Comparison of ENCODE assay signal across 11 cellular contexts in the genomic region with DNA sequence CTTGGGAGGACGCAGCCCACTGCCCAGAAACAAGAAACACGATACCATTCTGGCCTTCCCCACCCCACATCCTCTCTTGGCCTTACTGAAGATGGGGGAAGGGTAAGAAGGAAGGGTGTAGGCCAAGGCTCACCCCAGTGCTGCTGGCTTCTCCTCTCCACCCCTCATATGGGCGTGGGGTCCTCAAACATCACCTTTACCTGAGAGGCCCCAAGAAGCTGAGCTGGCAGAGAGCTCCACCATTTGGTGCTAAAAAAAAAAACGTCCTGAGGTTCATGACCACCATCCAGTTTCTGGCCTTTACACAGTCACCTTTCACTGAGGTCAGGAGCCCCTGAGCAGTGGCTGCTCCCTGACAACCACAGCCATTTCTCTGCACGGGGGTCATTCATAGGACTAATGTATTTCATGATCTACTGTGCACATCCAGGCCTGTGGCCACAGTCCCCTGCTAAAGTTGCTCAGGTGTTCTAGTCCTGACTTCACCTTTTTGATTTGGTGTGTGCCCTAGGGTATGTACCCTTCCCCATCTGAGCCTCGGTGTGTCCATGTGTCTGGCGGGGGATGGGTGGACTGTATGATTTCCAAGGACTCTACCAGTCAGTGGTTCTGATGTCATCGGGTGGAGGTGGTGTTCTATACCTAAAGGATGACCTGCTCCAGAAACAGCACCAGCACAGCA. TPM values are rescaled to one million over a fixed set of nuclear protein-coding genes. Genes with fewer than 3 reads are reported as not detected.
DNase-seq lines count a peak whose midpoint lies in the region; ATAC-seq and TF ChIP-seq lines count a peak whose summit lies in the region.
"Had no signal": no experiment of that assay in that cellular context is flagged by ENCODE, and none has a peak within 500 bp of the region (broad histone marks: within the 10 kb centered on the region; RNA-seq: fewer than 3 reads in every experiment).

No MANE protein-coding gene starts in this region.

- TF ChIP-seq CTCF in endodermal cell (conservative IDR thresholded peaks at IDR 0.05) (no peak), osteocyte (IDR thresholded peaks at IDR 0.05) (no peak)

- peaks cover 36% of the 10 kb centered on the region for H3K36me3 ChIP-seq in endodermal cell (ENCODE audit: control insufficient read depth, insufficient read depth, low read length)

- H3K4me3 ChIP-seq in endodermal cell (ENCODE audit: low read length) = no peak overlapping the region
- H3K4me3 ChIP-seq: lower lobe of right lung had no signal

- peaks cover 53% of the 10 kb centered on the region for H3K4me1 Mint-ChIP-seq in activated naive CD4-positive, alpha-beta T cell treated with anti-CD3 and anti-CD28 coated beads, Interleukin-2, amount 50 U/mL, for 24 hours
- H3K4me1 Mint-ChIP-seq in T-helper 17 cell (peaks cover 31% of the 10 kb centered on the region), endodermal cell (peaks cover 1% of the 10 kb centered on the region), osteocyte (ENCODE audit: unreplicated experiment) (peaks cover 2% of the 10 kb centered on the region)

- no peak overlapping the region for H3K4me3 Mint-ChIP-seq in activated naive CD4-positive, alpha-beta T cell treated with anti-CD3 and anti-CD28 coated beads, Interleukin-2, amount 50 U/mL, for 24 hours
- H3K4me3 Mint-ChIP-seq in T-helper 17 cell (no peak overlapping the region), endodermal cell (no peak overlapping the region), osteocyte (ENCODE audit: unreplicated experiment) (no peak overlapping the region)

- 73 to 74% methylated on average over 6 of the region's 8 CpGs for whole genome bisulfite sequencing in endodermal cell (ENCODE audit: insufficient coverage in 1 of 2, insufficient read length in 1 of 2), 2 experiments

- H3K27ac ChIP-seq in endodermal cell (ENCODE audit: low read depth, low read length) = no peak overlapping the region
- peak overlapping the region; percentile 97 for H3K27ac ChIP-seq in substantia nigra (ENCODE audit: low read depth, low read length, poor library complexity, severe bottlenecking)
- H3K27ac ChIP-seq: lower lobe of right lung had no signal

- H3K27ac Mint-ChIP-seq in activated naive CD4-positive, alpha-beta T cell treated with anti-CD3 and anti-CD28 coated beads, Interleukin-2, amount 50 U/mL, for 24 hours = peak overlapping the region; percentile 55
- H3K27ac Mint-ChIP-seq in T-helper 17 cell (peak overlapping the region; percentile 81), endodermal cell (peak overlapping the region; percentile 55), osteocyte (ENCODE audit: unreplicated experiment) (no peak overlapping the region)

- no peak for DNase-seq in activated naive CD4-positive, alpha-beta T cell treated with Interleukin-2 at 50 U/mL for 16 hours
- no peak for DNase-seq in T-helper 17 cell
- no peak for DNase-seq in endodermal cell
- peak in 1 of 49 donors; percentile 9 for DNase-seq in substantia nigra (lab: John Stamatoyannopoulos, UW)
- DNase-seq in midbrain (lab: John Stamatoyannopoulos, UW) = no peak
- DNase-seq in osteocyte (ENCODE audit: extremely low spot score, unreplicated experiment) = no peak
- DNase-seq in mucosa of gallbladder (ENCODE audit: low spot score) = no peak
- DNase-seq: HCEC 1CT, NCI-H524 treated with DMSO at 0.1 percent for 48 hours had no signal

- H3K4me1 ChIP-seq in endodermal cell (ENCODE audit: control insufficient read depth, insufficient read depth, low read length) = no peaks in the 10 kb centered on the region

- ATAC-seq in T-helper 17 cell = no peak

- H3K9ac ChIP-seq in endodermal cell (ENCODE audit: extremely low read depth, low read length, poor library complexity, severe bottlenecking) = no peak overlapping the region

- H3K9me3 ChIP-seq in T-helper 17 cell (ENCODE audit: control insufficient read depth, low read length, poor library complexity, severe bottlenecking) (no peaks in the 10 kb centered on the region), endodermal cell (ENCODE audit: control insufficient read depth, low read length) (no peaks in the 10 kb centered on the region)
- H3K9me3 ChIP-seq: lower lobe of right lung had no signal

- H3K36me3 Mint-ChIP-seq in activated naive CD4-positive, alpha-beta T cell treated with anti-CD3 and anti-CD28 coated beads, Interleukin-2, amount 50 U/mL, for 24 hours = peaks cover 6% of the 10 kb centered on the region
- H3K36me3 Mint-ChIP-seq in T-helper 17 cell (ENCODE audit: low read depth) (no peaks in the 10 kb centered on the region), endodermal cell (ENCODE audit: low read depth) (peaks cover 42% of the 10 kb centered on the region), osteocyte (ENCODE audit: unreplicated experiment) (peaks cover 19% of the 10 kb centered on the region)

- no peaks in the 10 kb centered on the region for H3K27me3 ChIP-seq in endodermal cell (ENCODE audit: control insufficient read depth, insufficient read depth, low read length, poor library complexity, severe bottlenecking)

- H3K27me3 Mint-ChIP-seq in activated naive CD4-positive, alpha-beta T cell treated with anti-CD3 and anti-CD28 coated beads, Interleukin-2, amount 50 U/mL, for 24 hours = no peaks in the 10 kb centered on the region
- H3K27me3 Mint-ChIP-seq in T-helper 17 cell (no peaks in the 10 kb centered on the region), endodermal cell (ENCODE audit: insufficient read depth) (no peaks in the 10 kb centered on the region), osteocyte (ENCODE audit: unreplicated experiment) (no peaks in the 10 kb centered on the region)

- H3K9me3 Mint-ChIP-seq in activated naive CD4-positive, alpha-beta T cell treated with anti-CD3 and anti-CD28 coated beads, Interleukin-2, amount 50 U/mL, for 24 hours = no peaks in the 10 kb centered on the region
- H3K9me3 Mint-ChIP-seq in endodermal cell (no peaks in the 10 kb centered on the region), osteocyte (ENCODE audit: unreplicated experiment) (no peaks in the 10 kb centered on the region)

RNA-seq across cellular contexts. Expression of a gene that starts 15.1 kb away (rescaled TPM):
- 100 to 1,000 TPM; 114 to 123 TPM for total RNA-seq in T-helper 17 cell
- total RNA-seq in endodermal cell = 10 to 100 TPM; 25.5 to 27.6 TPM
- polyA plus RNA-seq in endodermal cell (2013, experiment 1 of 2) = 28.0 TPM
- 27.2 TPM for polyA plus RNA-seq in endodermal cell (2013, experiment 2 of 2)
- 44.6 and 46.8 TPM in 2 replicates for total RNA-seq in osteocyte
- total RNA-seq in mucosa of gallbladder = 57.2 TPM

RNA-seq across cellular contexts. Expression of a gene that starts 17.3 kb away (rescaled TPM):
- total RNA-seq in T-helper 17 cell = 10 to 100 TPM; 17.8 to 19.3 TPM
- 10 to 100 TPM; 38.5 to 52.2 TPM for total RNA-seq in endodermal cell
- polyA plus RNA-seq in endodermal cell (2013, experiment 1 of 2) = 28.7 TPM
- 21.7 TPM for polyA plus RNA-seq in endodermal cell (2013, experiment 2 of 2)
- total RNA-seq in osteocyte = 20.3 and 22.7 TPM in 2 replicates
- total RNA-seq in mucosa of gallbladder = 22.6 TPM

RNA-seq across cellular contexts. Expression of a gene that starts 28.3 kb away (rescaled TPM):
- total RNA-seq in T-helper 17 cell (100 to 1,000 TPM; 120 to 128 TPM), endodermal cell (10 to 100 TPM; 81.6 to 92.6 TPM), osteocyte (68.9 and 71.0 TPM in 2 replicates), mucosa of gallbladder (60.1 TPM)
- polyA plus RNA-seq in endodermal cell (2013, experiment 1 of 2) = 78.1 TPM
- polyA plus RNA-seq in endodermal cell (2013, experiment 2 of 2) = 68.1 TPM

RNA-seq across cellular contexts. Expression of a gene that starts 29.9 kb away (rescaled TPM):
- 100 to 1,000 TPM; 115 to 125 TPM for total RNA-seq in T-helper 17 cell
- total RNA-seq in endodermal cell = 10 to 100 TPM; 20.9 to 27.9 TPM
- 22.2 TPM for polyA plus RNA-seq in endodermal cell (2013, experiment 1 of 2)
- polyA plus RNA-seq in endodermal cell (2013, experiment 2 of 2) = 20.2 TPM
- 45.2 and 46.9 TPM in 2 replicates for total RNA-seq in osteocyte
- total RNA-seq in mucosa of gallbladder = 123 TPM
